24 cellular contexts compared by ENCODE assay signal in the genomic region with DNA sequence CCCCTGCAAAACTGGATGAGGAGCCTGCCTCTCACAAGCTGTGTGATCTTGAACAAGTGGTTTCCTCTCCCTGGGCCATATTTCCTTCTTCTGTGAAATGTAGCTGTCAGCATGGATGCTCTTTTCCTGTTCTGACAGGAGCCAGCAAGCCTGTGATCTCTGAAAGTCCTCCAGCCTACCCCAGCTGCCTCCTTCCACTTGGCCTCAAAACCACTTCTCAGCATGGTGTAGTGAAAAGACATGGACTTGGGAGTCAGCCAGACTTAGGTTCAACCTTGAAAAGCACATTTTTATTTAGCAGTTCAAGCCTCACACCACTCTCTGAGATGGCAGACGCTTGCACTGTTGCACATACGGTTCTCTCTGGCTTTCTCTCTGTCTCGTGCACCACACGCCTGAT.
DNase-seq lines count a peak whose midpoint lies in the region; ATAC-seq and TF ChIP-seq lines count a peak whose summit lies in the region.
"Had no signal": no experiment of that assay in that cellular context is flagged by ENCODE, and none has a peak within 500 bp of the region (broad histone marks: within the 10 kb centered on the region; RNA-seq: fewer than 3 reads in every experiment).

No MANE protein-coding gene starts in this region.

- peaks cover 0 to 3% of the 10 kb centered on the region in 2 experiments; a peak in 2 of 4 replicates for H3K4me1 ChIP-seq in SK-N-SH (ENCODE audit: control insufficient read depth in 1 of 2, insufficient read depth in 2 of 2, low read depth in 1 of 2, low read length in 1 of 2)
- H3K4me1 ChIP-seq: A549, Caco-2, upper lobe of right lung had no signal

- no peak for TF ChIP-seq RAD21 in SK-N-SH (IDR thresholded peaks at IDR 0.05; ENCODE audit: low read length)

- WGBS in SK-N-SH (ENCODE audit: low lambda C conversion rate), result 81% methylated on average over 4 of the region's 4 CpGs

- DNase-seq in SK-N-SH, result no peak
- peak; percentile 95 to 96 for DNase-seq in Kasumi-1 (lab: John Stamatoyannopoulos, UW)
- peak; percentile 11 for DNase-seq in brain microvascular endothelial cell
- peak; percentile 50 for DNase-seq in myocyte (ENCODE audit: low read depth)
- no peak for DNase-seq in stimulated activated naive B cell treated with anti-CD40 and anti-IgM and Interleukin-4, amounts not matched to agents 10 μg/mL and 1 μg/mL and 100 μg/mL, for 72 hours
- DNase-seq: activated CD4-positive, alpha-beta T cell treated with anti-CD3 and anti-CD28 coated beads for 4 hours; activated naive CD4-positive, alpha-beta T cell treated with Interleukin-2 at 50 U/mL for 16 hours; activated T-cell treated with anti-CD3 and anti-CD28 coated beads, Interleukin-2, amount 50 U/mL, for 4 hours; aorta; BE2C; Caco-2; cortex of kidney; H9; heart left ventricle; NCI-H187; NCI-H2227 treated with DMSO at 0.1 percent for 48 hours; posterior cingulate gyrus; SIG-M5; T-helper 1 cell; upper lobe of right lung had no signal

- no peaks in the 10 kb centered on the region for H3F3A ChIP-seq in SK-N-SH (replicated peaks; ENCODE audit: insufficient read depth)

- no peaks in the 10 kb centered on the region for H3K9me2 ChIP-seq in SK-N-SH

- H3K27me3 Mint-ChIP-seq in stimulated activated naive B cell treated with anti-CD40 and anti-IgM and Interleukin-4, amounts not matched to agents 10 μg/mL and 1 μg/mL and 100 μg/mL, for 72 hours, result peaks cover 17 to 21% of the 10 kb centered on the region in 2 donors

- ATAC-seq in SK-N-SH treated with all-trans-retinoic acid at 6 μM for 48 hours, result peak; percentile 71
- no peak for ATAC-seq in GM18502 (IDR thresholded peaks at IDR 0.05; ENCODE audit: poor library complexity, unreplicated experiment)
- ATAC-seq in stimulated activated naive B cell treated with anti-CD40 and anti-IgM and Interleukin-4, amounts not matched to agents 10 μg/mL and 1 μg/mL and 100 μg/mL, for 72 hours (replicated peaks), result no peak
- ATAC-seq in HG03457 (IDR thresholded peaks at IDR 0.05; ENCODE audit: unreplicated experiment), result no peak
- ATAC-seq: A549; activated T-cell treated with anti-CD3 and anti-CD28 coated beads, Interleukin-2, amount 50 U/mL, for 4 hours; upper lobe of right lung had no signal

- CTCF ChIA-PET in SK-N-SH (lab: Yijun Ruan, JAX), result no interaction called here

- POLR2A ChIA-PET in SK-N-SH (lab: Yijun Ruan, JAX), result no interaction called here

- H3K27ac Mint-ChIP-seq in stimulated activated naive B cell treated with anti-CD40 and anti-IgM and Interleukin-4, amounts not matched to agents 10 μg/mL and 1 μg/mL and 100 μg/mL, for 72 hours, result no peak overlapping the region
- H3K27ac Mint-ChIP-seq: H9 had no signal

- H3K4me3 ChIP-seq in SK-N-SH (ENCODE audit: low read depth in 2 of 2, low read length in 1 of 2) (no peak overlapping the region), brain microvascular endothelial cell (ENCODE audit: low read depth, low read length) (no peak overlapping the region)
- H3K4me3 ChIP-seq: A549, heart left ventricle, upper lobe of right lung had no signal

- H3K27me3 ChIP-seq in SK-N-SH (ENCODE audit: insufficient read depth) (no peaks in the 10 kb centered on the region), brain microvascular endothelial cell (replicated peaks) (no peaks in the 10 kb centered on the region)
- H3K27me3 ChIP-seq: BE2C, heart left ventricle, upper lobe of right lung had no signal

- no peaks in the 10 kb centered on the region for H3K9me3 ChIP-seq in SK-N-SH
- H3K9me3 ChIP-seq: A549, BE2C, Caco-2, heart left ventricle, upper lobe of right lung had no signal

- H3K9me3 Mint-ChIP-seq in stimulated activated naive B cell treated with anti-CD40 and anti-IgM and Interleukin-4, amounts not matched to agents 10 μg/mL and 1 μg/mL and 100 μg/mL, for 72 hours, result no peaks in the 10 kb centered on the region
- H3K9me3 Mint-ChIP-seq: activated T-cell treated with anti-CD3 and anti-CD28 coated beads, Interleukin-2, amount 50 U/mL, for 4 hours; H9 had no signal

- H3K27ac ChIP-seq in SK-N-SH (ENCODE audit: low read depth in 2 of 2, low read length in 1 of 2), result no peak overlapping the region; a peak in 1 of 4 replicates
- no peak overlapping the region for H3K27ac ChIP-seq in brain microvascular endothelial cell
- H3K27ac ChIP-seq: A549, heart left ventricle, upper lobe of right lung had no signal

- TF ChIP-seq CTCF in SK-N-SH (IDR thresholded peaks at IDR 0.05), result no peak
- no peak for TF ChIP-seq CTCF in brain microvascular endothelial cell (IDR thresholded peaks at IDR 0.05; ENCODE audit: low read depth, low read length, missing control alignments)

- H3K4me2 ChIP-seq in SK-N-SH, result no peak overlapping the region
- H3K4me2 ChIP-seq: A549 had no signal

- no peak for TF ChIP-seq EP300 in SK-N-SH (IDR thresholded peaks at IDR 0.05; ENCODE audit: borderline replicate concordance in 1 of 2, low read depth in 1 of 2, low read length in 1 of 2)

- H3K36me3 Mint-ChIP-seq in stimulated activated naive B cell treated with anti-CD40 and anti-IgM and Interleukin-4, amounts not matched to agents 10 μg/mL and 1 μg/mL and 100 μg/mL, for 72 hours, result peaks cover 0 to 2% of the 10 kb centered on the region in 2 donors

- H4K20me1 ChIP-seq in SK-N-SH (ENCODE audit: insufficient read depth), result no peaks in the 10 kb centered on the region

- no peaks in the 10 kb centered on the region for H3K4me1 Mint-ChIP-seq in stimulated activated naive B cell treated with anti-CD40 and anti-IgM and Interleukin-4, amounts not matched to agents 10 μg/mL and 1 μg/mL and 100 μg/mL, for 72 hours

- no peak overlapping the region for H2AFZ ChIP-seq in SK-N-SH (ENCODE audit: low read depth)

- no peak overlapping the region for H3K9ac ChIP-seq in SK-N-SH

- in situ Hi-C loops in brain microvascular endothelial cell (cut with HindIII; ENCODE audit: low pct_ligation_motif_present, low sequenced_read_pairs), result no loop called here

- no peak overlapping the region for H3K4me3 Mint-ChIP-seq in stimulated activated naive B cell treated with anti-CD40 and anti-IgM and Interleukin-4, amounts not matched to agents 10 μg/mL and 1 μg/mL and 100 μg/mL, for 72 hours
- H3K4me3 Mint-ChIP-seq: activated T-cell treated with anti-CD3 and anti-CD28 coated beads, Interleukin-2, amount 50 U/mL, for 4 hours; H9 had no signal

- no peaks in the 10 kb centered on the region for H3K36me3 ChIP-seq in SK-N-SH (replicated peaks in 1 of 2; ENCODE audit: control insufficient read depth in 1 of 2, insufficient read depth in 2 of 2, low read length in 1 of 2)
- no peaks in the 10 kb centered on the region for H3K36me3 ChIP-seq in brain microvascular endothelial cell (replicated peaks)
- H3K36me3 ChIP-seq: BE2C, heart left ventricle, upper lobe of right lung had no signal

- H3K79me2 ChIP-seq in SK-N-SH (ENCODE audit: insufficient read depth), result no peaks in the 10 kb centered on the region

TF ChIP-seq in SK-N-SH treated with all-trans-retinoic acid at 6 μM for 48 hours, 23 proteins besides CTCF, POLR2A, EP300 and RAD21:
- TF ChIP-seq ISL1 (CRISPR knock-in tag; IDR thresholded peaks at IDR 0.05), result no peak
- no peak for TF ChIP-seq ZFP3 (CRISPR knock-in tag; IDR thresholded peaks at IDR 0.05)
- TF ChIP-seq ZNF70 (CRISPR knock-in tag; IDR thresholded peaks at IDR 0.05), result no peak
- TF ChIP-seq, protein P1, sequence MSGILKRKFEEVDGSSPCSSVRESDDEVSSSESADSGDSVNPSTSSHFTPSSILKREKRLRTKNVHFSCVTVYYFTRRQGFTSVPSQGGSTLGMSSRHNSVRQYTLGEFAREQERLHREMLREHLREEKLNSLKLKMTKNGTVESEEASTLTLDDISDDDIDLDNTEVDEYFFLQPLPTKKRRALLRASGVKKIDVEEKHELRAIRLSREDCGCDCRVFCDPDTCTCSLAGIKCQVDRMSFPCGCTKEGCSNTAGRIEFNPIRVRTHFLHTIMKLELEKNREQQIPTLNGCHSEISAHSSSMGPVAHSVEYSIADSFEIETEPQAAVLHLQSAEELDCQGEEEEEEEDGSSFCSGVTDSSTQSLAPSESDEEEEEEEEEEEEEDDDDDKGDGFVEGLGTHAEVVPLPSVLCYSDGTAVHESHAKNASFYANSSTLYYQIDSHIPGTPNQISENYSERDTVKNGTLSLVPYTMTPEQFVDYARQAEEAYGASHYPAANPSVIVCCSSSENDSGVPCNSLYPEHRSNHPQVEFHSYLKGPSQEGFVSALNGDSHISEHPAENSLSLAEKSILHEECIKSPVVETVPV (CRISPR knock-in tag; IDR thresholded peaks at IDR 0.05), result no peak
- TF ChIP-seq CSDC2 (CRISPR knock-in tag; IDR thresholded peaks at IDR 0.05), result no peak
- no peak for TF ChIP-seq ARNTL (CRISPR knock-in tag; IDR thresholded peaks at IDR 0.05; ENCODE audit: borderline replicate concordance, low read depth)
- no peak for TF ChIP-seq ESRRG (CRISPR knock-in tag; IDR thresholded peaks at IDR 0.05)
- TF ChIP-seq PPARA (CRISPR knock-in tag; IDR thresholded peaks at IDR 0.05; ENCODE audit: borderline replicate concordance), result no peak
- TF ChIP-seq GLIS3 (CRISPR knock-in tag; IDR thresholded peaks at IDR 0.05), result no peak

TF ChIP-seq in SK-N-SH, 30 proteins besides CTCF, POLR2A, EP300 and RAD21 (continues in another document):
- TF ChIP-seq SMC3 (IDR thresholded peaks at IDR 0.05; ENCODE audit: low read depth, low read length), result no peak
- TF ChIP-seq YY1 (IDR thresholded peaks at IDR 0.05; ENCODE audit: low read depth), result no peak
- TF ChIP-seq FOXJ3 (CRISPR knock-in tag; IDR thresholded peaks at IDR 0.05), result no peak
- TF ChIP-seq RCOR1 (IDR thresholded peaks at IDR 0.05; ENCODE audit: low read length), result no peak
- no peak for TF ChIP-seq GABPA (IDR thresholded peaks at IDR 0.05; ENCODE audit: low read depth)
- TF ChIP-seq, protein P2, sequence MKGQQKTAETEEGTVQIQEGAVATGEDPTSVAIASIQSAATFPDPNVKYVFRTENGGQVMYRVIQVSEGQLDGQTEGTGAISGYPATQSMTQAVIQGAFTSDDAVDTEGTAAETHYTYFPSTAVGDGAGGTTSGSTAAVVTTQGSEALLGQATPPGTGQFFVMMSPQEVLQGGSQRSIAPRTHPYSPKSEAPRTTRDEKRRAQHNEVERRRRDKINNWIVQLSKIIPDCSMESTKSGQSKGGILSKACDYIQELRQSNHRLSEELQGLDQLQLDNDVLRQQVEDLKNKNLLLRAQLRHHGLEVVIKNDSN (IDR thresholded peaks at IDR 0.05; ENCODE audit: borderline replicate concordance, low read depth), result no peak
- TF ChIP-seq MEF2A (IDR thresholded peaks at IDR 0.05; ENCODE audit: borderline replicate concordance, low read depth), result no peak
- no peak for TF ChIP-seq NFIC (IDR thresholded peaks at IDR 0.05; ENCODE audit: borderline replicate concordance)
- no peak for TF ChIP-seq ELF1 (IDR thresholded peaks at IDR 0.05)
- TF ChIP-seq EZH2phosphoT487 (IDR thresholded peaks at IDR 0.05; ENCODE audit: borderline replicate concordance, low read depth), result no peak
- no peak for TF ChIP-seq RFX5 (IDR thresholded peaks at IDR 0.05; ENCODE audit: low read length)
- TF ChIP-seq, protein P3, sequence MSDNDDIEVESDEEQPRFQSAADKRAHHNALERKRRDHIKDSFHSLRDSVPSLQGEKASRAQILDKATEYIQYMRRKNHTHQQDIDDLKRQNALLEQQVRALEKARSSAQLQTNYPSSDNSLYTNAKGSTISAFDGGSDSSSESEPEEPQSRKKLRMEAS (IDR thresholded peaks at IDR 0.05; ENCODE audit: low read depth), result no peak

Comparison
In these comparisons a context has a peak if more than half of its experiments do, and no peak if none do; other contexts are left out.
1. DNase-seq: peak in Kasumi-1 (2 of 2), brain microvascular endothelial cell (single experiment) and myocyte (single experiment); none in SK-N-SH (single experiment) and stimulated activated naive B cell treated with anti-CD40 and anti-IgM and Interleukin-4, amounts not matched to agents 10 μg/mL and 1 μg/mL and 100 μg/mL, for 72 hours (single experiment).